Comparison of ENCODE assay signal across 15 cellular contexts in genomic region chr17:77402159-77402731, GRCh38.
DNase-seq lines count a peak whose midpoint lies in the region; ATAC-seq, FAIRE-seq and TF ChIP-seq lines count a peak whose summit lies in the region.
"Had no signal": no experiment of that assay in that cellular context is flagged by ENCODE, and none has a peak within 500 bp of the region (broad histone marks: within the 10 kb centered on the region; RNA-seq: fewer than 3 reads in every experiment).

No MANE protein-coding gene starts in this region.

- peaks cover 2% of the 10 kb centered on the region; the same call in 1 of the 2 replicates for H3K27me3 ChIP-seq in OCI-LY1 (ENCODE audit: insufficient read depth, low read length)
- H3K27me3 ChIP-seq in H1 (replicated peaks in 1 of 4; ENCODE audit: control insufficient read depth in 3 of 4, extremely low read depth in 1 of 4, insufficient read depth in 3 of 4, low read length in 3 of 4): no peaks in the 10 kb centered on the region
- no peaks in the 10 kb centered on the region for H3K27me3 ChIP-seq in lower lobe of right lung (ENCODE audit: low read depth)
- no peaks in the 10 kb centered on the region for H3K27me3 ChIP-seq in tibial artery
- H3K27me3 ChIP-seq: adrenal gland, hepatocyte had no signal

- intact Hi-C loops in lower lobe of right lung (cut with DNase I) (no loop called here), tibial artery (cut with DNase I; ENCODE audit: low total_unique reads) (no loop called here)

- peak overlapping the region; percentile 30 for H3K27ac Mint-ChIP-seq in activated CD8-positive, alpha-beta memory T cell treated with anti-CD3 and anti-CD28 coated beads, Interleukin-2, amount 10 ng/mL, durations not matched to agents 7 days and 5 days
- peak overlapping the region; percentile 95 for H3K27ac Mint-ChIP-seq in stimulated activated memory B cell treated with anti-CD40 and anti-IgM and Interleukin-4, amounts not matched to agents 10 μg/mL and 1 μg/mL and 100 μg/mL, for 72 hours

- no peak for TF ChIP-seq RAD21 in H1 (IDR thresholded peaks at IDR 0.05 in 1 of 2, conservative IDR thresholded peaks at IDR 0.05 in 1 of 2; ENCODE audit: low read depth in 2 of 2, low read length in 2 of 2)

- FAIRE-seq in H1 (lab: Jason Lieb, UNC) (no peak), frontal cortex (lab: Jason Lieb, UNC) (no peak)

- H3K4me2 ChIP-seq in OCI-LY1 (ENCODE audit: low read length) (no peak overlapping the region), H1 (ENCODE audit: insufficient read depth in 1 of 2, low read depth in 2 of 2, low read length in 2 of 2) (no peak overlapping the region)
- H3K4me2 ChIP-seq: hepatocyte had no signal

- no peak overlapping the region for H3K4me3 Mint-ChIP-seq in activated CD8-positive, alpha-beta memory T cell treated with anti-CD3 and anti-CD28 coated beads, Interleukin-2, amount 10 ng/mL, durations not matched to agents 7 days and 5 days
- H3K4me3 Mint-ChIP-seq in stimulated activated memory B cell treated with anti-CD40 and anti-IgM and Interleukin-4, amounts not matched to agents 10 μg/mL and 1 μg/mL and 100 μg/mL, for 72 hours: no peak overlapping the region

- H3K79me2 ChIP-seq in OCI-LY1 (ENCODE audit: insufficient read depth, low read length) (no peaks in the 10 kb centered on the region), H1 (ENCODE audit: control insufficient read depth in 1 of 2, insufficient read depth in 2 of 2, low read length in 2 of 2) (peaks cover 0 to 78% of the 10 kb centered on the region in 2 experiments; a peak in 2 of 4 replicates)

- no peak overlapping the region for H3K4ac ChIP-seq in H1 (replicated peaks; ENCODE audit: insufficient read length, low read depth, low read length)

- no peaks in the 10 kb centered on the region for H3K23me2 ChIP-seq in H1 (ENCODE audit: low read depth, low read length)

- H3K4me1 ChIP-seq in OCI-LY1 (ENCODE audit: insufficient read depth, low read length, severe bottlenecking): peaks cover 70% of the 10 kb centered on the region
- H3K4me1 ChIP-seq in H1 (replicated peaks in 1 of 4; ENCODE audit: control insufficient read depth in 3 of 4, insufficient read depth in 4 of 4, low read length in 3 of 4): peaks cover 0 to 6% (median 1%) of the 10 kb centered on the region in 4 experiments; a peak in 5 of 7 replicates
- peaks cover 58% of the 10 kb centered on the region for H3K4me1 ChIP-seq in lower lobe of right lung
- peaks cover 4 to 70% (median 61%) of the 10 kb centered on the region in 4 donors for H3K4me1 ChIP-seq in tibial artery

- H3K79me1 ChIP-seq in H1 (ENCODE audit: low read depth, low read length): peaks cover 26% of the 10 kb centered on the region

- H2AFZ ChIP-seq in OCI-LY1 (ENCODE audit: low read length) (no peak overlapping the region), H1 (ENCODE audit: low read length) (no peak overlapping the region)
- H2AFZ ChIP-seq: hepatocyte had no signal

- no peak overlapping the region for H2AK5ac ChIP-seq in H1 (ENCODE audit: low read depth, low read length)

- peaks cover 82% of the 10 kb centered on the region for H3K4me1 Mint-ChIP-seq in activated CD8-positive, alpha-beta memory T cell treated with anti-CD3 and anti-CD28 coated beads, Interleukin-2, amount 10 ng/mL, durations not matched to agents 7 days and 5 days
- H3K4me1 Mint-ChIP-seq in stimulated activated memory B cell treated with anti-CD40 and anti-IgM and Interleukin-4, amounts not matched to agents 10 μg/mL and 1 μg/mL and 100 μg/mL, for 72 hours: peaks cover 97% of the 10 kb centered on the region

- H3K9me2 ChIP-seq in OCI-LY1 (ENCODE audit: low read depth, low read length): no peaks in the 10 kb centered on the region

- H2BK20ac ChIP-seq in H1 (ENCODE audit: low read length): no peak overlapping the region

- H2BK15ac ChIP-seq in H1 (ENCODE audit: low read length): no peak overlapping the region

- peaks cover 26% of the 10 kb centered on the region for H3K36me3 Mint-ChIP-seq in activated CD8-positive, alpha-beta memory T cell treated with anti-CD3 and anti-CD28 coated beads, Interleukin-2, amount 10 ng/mL, durations not matched to agents 7 days and 5 days
- peaks cover 20% of the 10 kb centered on the region for H3K36me3 Mint-ChIP-seq in stimulated activated memory B cell treated with anti-CD40 and anti-IgM and Interleukin-4, amounts not matched to agents 10 μg/mL and 1 μg/mL and 100 μg/mL, for 72 hours

- no peak overlapping the region for H2BK12ac ChIP-seq in H1 (ENCODE audit: low read depth, low read length)

- no peak overlapping the region for H3K14ac ChIP-seq in H1 (ENCODE audit: insufficient read length)

- H3F3A ChIP-seq in OCI-LY1 (ENCODE audit: insufficient read depth, low read length): no peaks in the 10 kb centered on the region

- ATAC-seq in activated CD8-positive, alpha-beta memory T cell treated with anti-CD3 and anti-CD28 coated beads, Interleukin-2, amount 10 ng/mL, durations not matched to agents 7 days and 5 days: no peak
- no peak for ATAC-seq in stimulated activated memory B cell treated with anti-CD40 and anti-IgM and Interleukin-4, amounts not matched to agents 10 μg/mL and 1 μg/mL and 100 μg/mL, for 72 hours
- no peak for ATAC-seq in lower lobe of right lung
- ATAC-seq: left cardiac atrium had no signal

- H4K5ac ChIP-seq in H1 (ENCODE audit: insufficient read length, low read depth, low read length): no peak overlapping the region

- H3K4me3 ChIP-seq in OCI-LY1 (ENCODE audit: low read depth, low read length, poor library complexity, severe bottlenecking) (no peak overlapping the region), H1 (ENCODE audit: extremely low read depth in 1 of 4, insufficient read depth in 2 of 4, low read depth in 3 of 4, low read length in 4 of 4) (no peak overlapping the region), lower lobe of right lung (no peak overlapping the region), tibial artery (no peak overlapping the region)
- H3K4me3 ChIP-seq: adrenal gland, hepatocyte had no signal

- H3K9ac ChIP-seq in OCI-LY1 (ENCODE audit: low read length) (no peak overlapping the region; the same call in 1 of the 2 replicates), H1 (replicated peaks in 1 of 4; ENCODE audit: extremely low read depth in 1 of 4, low read depth in 3 of 4, low read length in 3 of 4) (no peak overlapping the region)

- no peak overlapping the region for H4K91ac ChIP-seq in H1 (replicated peaks; ENCODE audit: insufficient read length, low read length)

- H3K36me3 ChIP-seq in OCI-LY1 (ENCODE audit: insufficient read depth, low read length) (no peaks in the 10 kb centered on the region), H1 (ENCODE audit: control insufficient read depth in 2 of 4, insufficient read depth in 4 of 4, low read length in 3 of 4) (peaks cover 0 to 6% (median 1%) of the 10 kb centered on the region in 4 experiments; a peak in 3 of 8 replicates), lower lobe of right lung (peaks cover 31% of the 10 kb centered on the region), tibial artery (peaks cover 9 to 34% (median 13%) of the 10 kb centered on the region in 3 donors)

- no peak for DNase-seq in activated CD8-positive, alpha-beta memory T cell treated with anti-CD3 and anti-CD28 coated beads, Interleukin-2, amount 10 ng/mL, durations not matched to agents 7 days and 5 days
- no peak for DNase-seq in activated CD8-positive, alpha-beta memory T cell treated with anti-CD3 and anti-CD28 coated beads, Interleukin-2, amount 50 U/mL, for 48 hours
- DNase-seq in H1 (ENCODE audit: low read depth in 1 of 2, low spot score in 2 of 2): no peak
- DNase-seq in lower lobe of right lung: no peak
- DNase-seq in frontal cortex (ENCODE audit: low spot score in 2 of 2): no peak
- DNase-seq in tibial artery: no peak
- DNase-seq: adrenal gland, DMS153, erythroblast, left cardiac atrium, NCI-H187 treated with DMSO at 0.1 percent for 48 hours, NCI-H526 treated with DMSO at 0.1 percent for 48 hours had no signal

- peak overlapping the region; percentile 87 for H3K27ac ChIP-seq in OCI-LY1 (ENCODE audit: low read depth, low read length, poor library complexity, severe bottlenecking)
- H3K27ac ChIP-seq in H1 (ENCODE audit: low read depth, low read length): no peak overlapping the region
- H3K27ac ChIP-seq in lower lobe of right lung: no peak overlapping the region
- peak overlapping the region in 1 of 2 donors; percentile 85 for H3K27ac ChIP-seq in tibial artery
- H3K27ac ChIP-seq: hepatocyte had no signal

- no peaks in the 10 kb centered on the region for H3K9me3 Mint-ChIP-seq in activated CD8-positive, alpha-beta memory T cell treated with anti-CD3 and anti-CD28 coated beads, Interleukin-2, amount 10 ng/mL, durations not matched to agents 7 days and 5 days (ENCODE audit: low read depth)
- H3K9me3 Mint-ChIP-seq in stimulated activated memory B cell treated with anti-CD40 and anti-IgM and Interleukin-4, amounts not matched to agents 10 μg/mL and 1 μg/mL and 100 μg/mL, for 72 hours: no peaks in the 10 kb centered on the region

- H2BK120ac ChIP-seq in H1 (replicated peaks; ENCODE audit: low read depth, low read length): no peak overlapping the region

- no peak overlapping the region for H3K18ac ChIP-seq in H1 (ENCODE audit: extremely low read depth, low read length)

- H3K9me3 ChIP-seq in OCI-LY1 (ENCODE audit: low read length) (no peaks in the 10 kb centered on the region), H1 (ENCODE audit: insufficient read depth in 2 of 2, low read depth in 1 of 2, low read length in 1 of 2) (no peaks in the 10 kb centered on the region), lower lobe of right lung (no peaks in the 10 kb centered on the region), tibial artery (no peaks in the 10 kb centered on the region)
- H3K9me3 ChIP-seq: adrenal gland had no signal

- 91% methylated on average over 23 of the region's 34 CpGs; no CpG with 5 or more reads in 1 of the 2 experiments for WGBS in H1 (ENCODE audit: extremely low coverage in 1 of 2, insufficient coverage in 1 of 2, insufficient read length in 1 of 2, insufficient replicate concordance in 2 of 2, low coverage in 1 of 2, low lambda C conversion rate in 2 of 2, missing lambda C conversion rate in 1 of 2), 2 experiments

- CTCF ChIA-PET in activated CD8-positive, alpha-beta memory T cell treated with anti-CD3 and anti-CD28 coated beads, Interleukin-2, amount 10 ng/mL, durations not matched to agents 7 days and 5 days (lab: Charles Lee): interaction anchor here (1.0 to 5.0 kb wide), 6 partner anchors 12 to 51 kb away, joined by 4 to 53 read pairs (median 28); no protein-coding TSS in a partner anchor
- CTCF ChIA-PET in H1 (lab: Charles Lee; ENCODE audit: partially characterized antibody): interaction anchor here (1.5 to 39.2 kb wide), 5 partner anchors 8 to 93 kb away, joined by 3 to 512 read pairs (median 18); no protein-coding TSS in a partner anchor

- POLR2A ChIA-PET in H1 (lab: Charles Lee; ENCODE audit: partially characterized antibody): no interaction called here

- TF ChIP-seq POLR2A in H1 (IDR thresholded peaks at IDR 0.05; ENCODE audit: control extremely low read depth in 1 of 2, low read depth in 2 of 2, low read length in 2 of 2): no peak

- H4K8ac ChIP-seq in H1 (ENCODE audit: extremely low read depth, insufficient read depth, low read length): peak overlapping the region; percentile 53; the same call in 1 of the 2 replicates

- no peak overlapping the region for H2BK5ac ChIP-seq in H1 (ENCODE audit: low read depth, low read length)

- no peak for TF ChIP-seq CTCF in OCI-LY1 (IDR thresholded peaks at IDR 0.05; ENCODE audit: low read length)
- no peak for TF ChIP-seq CTCF in H1 (IDR thresholded peaks at IDR 0.05; ENCODE audit: control extremely low read depth in 1 of 3, insufficient read depth in 1 of 3, low read depth in 1 of 3, low read length in 3 of 3)
- TF ChIP-seq CTCF in lower lobe of right lung (IDR thresholded peaks at IDR 0.05): no peak
- no peak for TF ChIP-seq CTCF in tibial artery (IDR thresholded peaks at IDR 0.05)

- no peak for TF ChIP-seq EP300 in H1 (IDR thresholded peaks at IDR 0.05; ENCODE audit: borderline replicate concordance in 1 of 2, low read depth in 2 of 2, low read length in 2 of 2)

- H3K27me3 Mint-ChIP-seq in activated CD8-positive, alpha-beta memory T cell treated with anti-CD3 and anti-CD28 coated beads, Interleukin-2, amount 10 ng/mL, durations not matched to agents 7 days and 5 days: no peaks in the 10 kb centered on the region
- H3K27me3 Mint-ChIP-seq in stimulated activated memory B cell treated with anti-CD40 and anti-IgM and Interleukin-4, amounts not matched to agents 10 μg/mL and 1 μg/mL and 100 μg/mL, for 72 hours: no peaks in the 10 kb centered on the region

- H4K20me1 ChIP-seq in OCI-LY1 (ENCODE audit: insufficient read depth, low read length) (no peaks in the 10 kb centered on the region), H1 (replicated peaks in 1 of 2; ENCODE audit: control insufficient read depth in 1 of 2, insufficient read depth in 2 of 2, low read length in 2 of 2) (peaks cover 15 to 40% of the 10 kb centered on the region in 2 experiments)

- no peak overlapping the region for H3K23ac ChIP-seq in H1 (ENCODE audit: insufficient read length)

- no peak overlapping the region for H3K56ac ChIP-seq in H1 (replicated peaks; ENCODE audit: insufficient read length, low read depth, low read length)
